ENCODE assay signal across 8 cellular contexts in genomic region chr11:24386551-24387404, GRCh38.
A peak's percentile ranks its signal among the peaks of the same experiment; 100 is the strongest.
DNase-seq lines count a peak whose midpoint lies in the region; ATAC-seq and TF ChIP-seq lines count a peak whose summit lies in the region.

No MANE protein-coding gene starts in this region.

- H3K27ac ChIP-seq in DND-41 (ENCODE audit: low read length) (no peak overlapping the region), Peyer's patch (no peak overlapping the region)

- in situ Hi-C loops in astrocyte of the spinal cord (cut with HindIII; ENCODE audit: low sequenced_read_pairs), result no loop called here

- no peaks in the 10 kb centered on the region for H3K27me3 ChIP-seq in DND-41 (ENCODE audit: insufficient read depth, low read length, poor library complexity)
- no peaks in the 10 kb centered on the region for H3K27me3 ChIP-seq in Peyer's patch

- H3K4me1 ChIP-seq in DND-41 (ENCODE audit: insufficient read depth, low read length), result peaks cover 7% of the 10 kb centered on the region; the same call in 1 of the 2 replicates
- H3K4me1 ChIP-seq in Peyer's patch, result no peaks in the 10 kb centered on the region

- H3K4me3 ChIP-seq in DND-41 (ENCODE audit: low read depth in 1 of 2, low read length in 2 of 2), result no peak overlapping the region
- no peak overlapping the region for H3K4me3 ChIP-seq in NB4 (ENCODE audit: low read depth, low read length)
- H3K4me3 ChIP-seq in astrocyte of the spinal cord (ENCODE audit: low read depth, low read length), result no peak overlapping the region
- no peak overlapping the region for H3K4me3 ChIP-seq in Peyer's patch

- no peak overlapping the region for H3K4me2 ChIP-seq in DND-41 (ENCODE audit: insufficient read depth, low read length)

- H3K36me3 ChIP-seq in DND-41 (ENCODE audit: insufficient read depth, low read length), result no peaks in the 10 kb centered on the region
- H3K36me3 ChIP-seq in Peyer's patch, result no peaks in the 10 kb centered on the region

- TF ChIP-seq CTCF in DND-41 (IDR thresholded peaks at IDR 0.05; ENCODE audit: borderline replicate concordance, extremely low read depth, low read length, poor library complexity, severe bottlenecking), result peak; percentile 45
- peak; percentile 19 for TF ChIP-seq CTCF in NB4 (IDR thresholded peaks at IDR 0.05; ENCODE audit: low read depth, low read length)
- TF ChIP-seq CTCF in astrocyte of the spinal cord (IDR thresholded peaks at IDR 0.05; ENCODE audit: low read depth, low read length), result peak; percentile 61
- TF ChIP-seq CTCF in Peyer's patch (IDR thresholded peaks at IDR 0.05), result peak in 2 of 6 experiments; percentile 22 to 38

- no peaks in the 10 kb centered on the region for H3K9me3 ChIP-seq in DND-41 (ENCODE audit: insufficient read depth, low read length, severe bottlenecking)
- H3K9me3 ChIP-seq in Peyer's patch, result no peaks in the 10 kb centered on the region

- no peaks in the 10 kb centered on the region for H3K79me2 ChIP-seq in DND-41 (ENCODE audit: insufficient read depth, low read length)

- no peak for ATAC-seq in DND-41 (ENCODE audit: insufficient read depth, low read depth)

- H3K9ac ChIP-seq in DND-41 (ENCODE audit: low read depth, low read length), result no peak overlapping the region

- no peak overlapping the region for H2AFZ ChIP-seq in DND-41 (ENCODE audit: low read depth, low read length)

- no peak for DNase-seq in DND-41
- peak; percentile 18 for DNase-seq in NB4 (ENCODE audit: low read depth)
- DNase-seq in astrocyte of the spinal cord (ENCODE audit: low read depth, low spot score), result peak; percentile 50
- DNase-seq in medulla oblongata (ENCODE audit: extremely low spot score), result peak; percentile 27
- DNase-seq in 8988T, result no peak
- DNase-seq in activated T-cell treated with anti-CD3 and anti-CD28 coated beads for 4 hours, result no peak
- DNase-seq in putamen (ENCODE audit: low spot score), result no peak
- DNase-seq in Peyer's patch, result no peak

- H4K20me1 ChIP-seq in DND-41 (ENCODE audit: insufficient read depth, low read length), result no peaks in the 10 kb centered on the region

- TF ChIP-seq POLR2A in NB4 (IDR thresholded peaks at IDR 0.05; ENCODE audit: extremely low read depth, insufficient read length) (no peak), Peyer's patch (IDR thresholded peaks at IDR 0.05) (no peak)

Comparison
In these comparisons a context has a peak if more than half of its experiments do, and no peak if none do; other contexts are left out.
1. DNase-seq: peak in NB4 (single experiment), astrocyte of the spinal cord (single experiment) and medulla oblongata (single experiment); none in DND-41 (single experiment), 8988T (single experiment), activated T-cell treated with anti-CD3 and anti-CD28 coated beads for 4 hours (single experiment), putamen (single experiment) and Peyer's patch (0 of 3).